12 cellular contexts compared by ENCODE assay signal in the genomic region with DNA sequence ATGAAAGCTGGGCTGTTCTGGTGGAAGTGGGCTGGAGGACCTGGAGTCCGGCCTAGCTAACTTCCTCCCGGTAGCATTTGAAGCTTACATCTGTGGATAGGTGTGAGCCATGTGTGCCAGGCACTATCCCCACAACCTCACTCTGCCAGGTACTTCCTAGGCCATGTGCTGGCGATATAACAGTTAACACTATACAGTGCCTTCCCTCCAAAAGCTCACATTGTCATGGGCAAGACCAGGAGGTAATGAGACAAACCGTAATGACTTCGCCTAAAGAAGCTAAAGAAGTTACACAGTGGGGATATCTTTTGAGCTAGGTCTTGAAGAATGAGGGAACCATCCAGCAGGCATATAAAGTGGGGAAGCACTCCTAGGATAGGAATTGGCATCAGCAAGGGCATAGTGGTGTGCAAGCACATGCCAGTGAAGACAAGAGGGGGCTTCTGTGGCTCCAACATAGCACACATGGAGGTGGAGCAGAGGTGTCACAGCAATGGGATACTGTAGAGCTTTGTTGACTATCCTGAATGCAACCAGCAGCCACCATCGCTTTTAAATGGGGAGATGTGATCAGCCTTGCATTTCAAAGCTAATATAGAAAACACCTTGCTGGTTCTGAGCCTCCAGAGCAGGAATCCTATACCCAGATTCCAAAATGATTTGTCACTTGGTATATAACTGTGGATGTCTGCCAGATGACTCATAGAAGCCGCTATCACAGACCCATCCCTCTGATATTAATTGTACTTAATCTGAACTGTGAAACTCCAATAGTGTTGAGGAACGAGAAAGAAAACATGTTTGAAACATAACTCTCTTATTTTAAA.
DNase-seq lines count a peak whose midpoint lies in the region; ATAC-seq and TF ChIP-seq lines count a peak whose summit lies in the region.
"Had no signal": no experiment of that assay in that cellular context is flagged by ENCODE, and none has a peak within 500 bp of the region (broad histone marks: within the 10 kb centered on the region; RNA-seq: fewer than 3 reads in every experiment).

No MANE protein-coding gene starts in this region.

- peak; percentile 84 for DNase-seq in Daoy (ENCODE audit: low read depth)
- DNase-seq in RWPE1 (ENCODE audit: low spot score), result peak; percentile 84
- DNase-seq in fibroblast of mammary gland (ENCODE audit: low read depth), result peak; percentile 75
- DNase-seq in osteoblast (ENCODE audit: insufficient read length, low spot score, missing footprints), result peak; percentile 53
- no peak for DNase-seq in GM19240 (ENCODE audit: insufficient read length, low spot score)
- no peak for DNase-seq in superior temporal gyrus (ENCODE audit: extremely low spot score)
- no peak for DNase-seq in tibial nerve (ENCODE audit: low spot score in 2 of 2)
- DNase-seq: CD8-positive, alpha-beta memory T cell; naive thymus-derived CD4-positive, alpha-beta T cell; NCI-H524 treated with DMSO at 0.1 percent for 48 hours; T-helper 2 cell had no signal

- H3K36me3 ChIP-seq in osteoblast (ENCODE audit: insufficient read depth, low read length), result no peaks in the 10 kb centered on the region
- H3K36me3 ChIP-seq in tibial nerve, result no peaks in the 10 kb centered on the region

- H3K27ac ChIP-seq in RWPE1 (peak overlapping the region; percentile 69), osteoblast (ENCODE audit: low read depth, low read length) (no peak overlapping the region), tibial nerve (no peak overlapping the region)

- H2AFZ ChIP-seq in osteoblast (ENCODE audit: low read length), result no peak overlapping the region

- CTCF ChIA-PET in RWPE1 (lab: Yijun Ruan, JAX), result no interaction called here

- ATAC-seq in HG03342 (IDR thresholded peaks at IDR 0.05; ENCODE audit: unreplicated experiment), result no peak
- ATAC-seq: naive thymus-derived CD4-positive, alpha-beta T cell had no signal

- no peak overlapping the region for H3K4me3 ChIP-seq in fibroblast of mammary gland (ENCODE audit: control insufficient read depth, low read depth, low read length)
- no peak overlapping the region for H3K4me3 ChIP-seq in osteoblast (ENCODE audit: insufficient read depth, low read length)
- H3K4me3 ChIP-seq in tibial nerve, result no peak overlapping the region

- no peaks in the 10 kb centered on the region for H3K79me2 ChIP-seq in osteoblast (ENCODE audit: insufficient read depth, low read length)

- no peak for TF ChIP-seq POLR2A in tibial nerve (IDR thresholded peaks at IDR 0.05)

- H3K27me3 ChIP-seq in osteoblast (ENCODE audit: insufficient read depth, low read length) (no peaks in the 10 kb centered on the region), tibial nerve (no peaks in the 10 kb centered on the region)

- no peak for TF ChIP-seq CTCF in RWPE1 (conservative IDR thresholded peaks at IDR 0.05; ENCODE audit: low read depth)
- TF ChIP-seq CTCF in fibroblast of mammary gland (conservative IDR thresholded peaks at IDR 0.05; ENCODE audit: control insufficient read depth, insufficient read depth, low read depth, low read length), result no peak
- no peak for TF ChIP-seq CTCF in osteoblast (IDR thresholded peaks at IDR 0.05; ENCODE audit: extremely low read depth, low read depth, low read length)
- no peak for TF ChIP-seq CTCF in tibial nerve (IDR thresholded peaks at IDR 0.05)

- no peaks in the 10 kb centered on the region for H4K20me1 ChIP-seq in osteoblast (ENCODE audit: insufficient read depth, low read length)

- no peaks in the 10 kb centered on the region for H3K9me3 ChIP-seq in osteoblast (ENCODE audit: low read depth, low read length)
- no peaks in the 10 kb centered on the region for H3K9me3 ChIP-seq in tibial nerve

- 68 to 75% methylated on average over 8 of the region's 8 CpGs for WGBS in tibial nerve, 2 donors

- H3K4me1 ChIP-seq in osteoblast (ENCODE audit: insufficient read depth, low read length) (peaks cover 4% of the 10 kb centered on the region), tibial nerve (no peaks in the 10 kb centered on the region)

- peak overlapping the region; percentile 21 for H3K4me2 ChIP-seq in osteoblast (ENCODE audit: insufficient read depth, low read length)

- no peak for TF ChIP-seq EP300 in tibial nerve (IDR thresholded peaks at IDR 0.05)

- POLR2A ChIA-PET in RWPE1 (lab: Yijun Ruan, JAX; ENCODE audit: low non-redundant PET), result no interaction called here

Comparison
In these comparisons a context has a peak if more than half of its experiments do, and no peak if none do; other contexts are left out.
1. DNase-seq: peak in Daoy (single experiment), RWPE1 (single experiment), fibroblast of mammary gland (single experiment) and osteoblast (single experiment); none in GM19240 (single experiment), superior temporal gyrus (single experiment) and tibial nerve (0 of 2).